Comparison of ENCODE assay signal across 11 cellular contexts in the genomic region with DNA sequence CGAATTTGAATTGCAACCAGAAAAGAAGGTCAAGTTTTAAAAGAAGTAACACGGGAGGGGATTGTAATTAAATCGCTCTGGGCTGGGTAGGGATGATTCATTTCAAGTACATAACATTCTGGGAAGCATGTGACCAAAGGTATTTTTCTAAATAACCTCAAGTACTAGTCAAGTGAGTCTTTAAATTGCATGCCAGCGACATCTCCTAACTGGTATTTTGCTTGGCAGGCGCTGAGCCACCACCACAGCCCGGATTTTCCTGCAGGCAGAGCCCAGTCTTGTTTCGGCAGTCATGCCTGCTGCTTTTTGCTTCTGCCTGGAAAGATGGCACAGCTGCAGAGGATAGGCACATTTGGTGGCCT. TPM values are rescaled to one million over a fixed set of nuclear protein-coding genes. Genes with fewer than 3 reads are reported as not detected.
DNase-seq lines count a peak whose midpoint lies in the region; ATAC-seq and TF ChIP-seq lines count a peak whose summit lies in the region.
"Had no signal": no experiment of that assay in that cellular context is flagged by ENCODE, and none has a peak within 500 bp of the region (broad histone marks: within the 10 kb centered on the region; RNA-seq: fewer than 3 reads in every experiment).

No MANE protein-coding gene starts in this region.

- no peak overlapping the region for H3K4me3 Mint-ChIP-seq in natural killer cell
- H3K4me3 Mint-ChIP-seq: activated CD8-positive, alpha-beta T cell treated with anti-CD3 and anti-CD28 coated beads, Interleukin-2, amount 10 ng/mL, durations not matched to agents 7 days and 5 days had no signal

- WGBS in testis, 2 donors: 79 to 85% methylated on average over 7 of the region's 7 CpGs

- H3K9me3 ChIP-seq in uterus (no peaks in the 10 kb centered on the region), testis (no peaks in the 10 kb centered on the region)

- no peaks in the 10 kb centered on the region for H3K36me3 Mint-ChIP-seq in natural killer cell

- H3K4me1 Mint-ChIP-seq in natural killer cell: no peaks in the 10 kb centered on the region

- intact Hi-C loops in natural killer cell (cut with micrococcal nuclease): no loop called here
- intact Hi-C loops in uterus (cut with DNase I; ENCODE audit: low total_unique reads): no loop called here
- intact Hi-C loops in testis (cut with DNase I; ENCODE audit: low total_unique reads): no loop called here

- H3K27me3 Mint-ChIP-seq in natural killer cell (ENCODE audit: low read depth in 2 of 2): peaks cover 0 to 3% of the 10 kb centered on the region in 2 donors

- no peaks in the 10 kb centered on the region for H3K4me1 ChIP-seq in uterus
- H3K4me1 ChIP-seq in testis: no peaks in the 10 kb centered on the region

- H3K27ac ChIP-seq in uterus: no peak overlapping the region
- no peak overlapping the region for H3K27ac ChIP-seq in testis

- TF ChIP-seq CTCF in foreskin fibroblast (IDR thresholded peaks at IDR 0.05; ENCODE audit: low read depth, low read length) (no peak), natural killer cell (IDR thresholded peaks at IDR 0.05) (no peak), uterus (IDR thresholded peaks at IDR 0.05) (no peak), testis (IDR thresholded peaks at IDR 0.05) (no peak)

- ATAC-seq in natural killer cell: no peak
- ATAC-seq: activated CD8-positive, alpha-beta T cell treated with anti-CD3 and anti-CD28 coated beads, Interleukin-2, amount 10 ng/mL, durations not matched to agents 7 days and 5 days had no signal

- H3K4me3 ChIP-seq in foreskin fibroblast (ENCODE audit: low read depth in 1 of 2, low read length in 2 of 2) (no peak overlapping the region), skeletal muscle cell (ENCODE audit: low read depth, low read length) (no peak overlapping the region), uterus (no peak overlapping the region), testis (no peak overlapping the region)

- no peak overlapping the region for H3K27ac Mint-ChIP-seq in natural killer cell
- H3K27ac Mint-ChIP-seq: activated CD8-positive, alpha-beta T cell treated with anti-CD3 and anti-CD28 coated beads, Interleukin-2, amount 10 ng/mL, durations not matched to agents 7 days and 5 days had no signal

- H3K36me3 ChIP-seq in uterus: no peaks in the 10 kb centered on the region
- no peaks in the 10 kb centered on the region for H3K36me3 ChIP-seq in testis (ENCODE audit: low read depth, missing control alignments)

- no peak for TF ChIP-seq POLR2A in uterus (IDR thresholded peaks at IDR 0.05)
- TF ChIP-seq POLR2A in testis (IDR thresholded peaks at IDR 0.05): no peak

- H3K27me3 ChIP-seq in uterus (no peaks in the 10 kb centered on the region), testis (no peaks in the 10 kb centered on the region)

- peak; percentile 89 for DNase-seq in H4 (ENCODE audit: low spot score)
- peak; percentile 81 for DNase-seq in SW480 (ENCODE audit: low spot score)
- peak; percentile 64 to 88 for DNase-seq in foreskin fibroblast
- peak; percentile 47 for DNase-seq in skeletal muscle cell (ENCODE audit: low read depth)
- DNase-seq in activated naive CD4-positive, alpha-beta T cell treated with Interleukin-2 at 50 U/mL for 16 hours: no peak
- no peak for DNase-seq in natural killer cell
- DNase-seq in uterus: no peak
- no peak for DNase-seq in testis
- DNase-seq: activated CD8-positive, alpha-beta T cell treated with anti-CD3 and anti-CD28 coated beads, Interleukin-2, amount 10 ng/mL, durations not matched to agents 7 days and 5 days; NCI-H524; stimulated activated CD4-positive, alpha-beta T cell treated with anti-CD3 and anti-CD28 coated beads, Interleukin-12 subunit alpha, Interleukin-12 subunit beta, amount 100 ng/mL, for 4 hours had no signal

- no peaks in the 10 kb centered on the region for H3K9me3 Mint-ChIP-seq in natural killer cell

RNA-seq across cellular contexts. Expression of gene NPAS2, which starts 33.7 kb away (rescaled TPM):
- total RNA-seq in H4 (2014; rRNA removed; shearing (Covaris generic)): 2.8 and 4.7 TPM in 2 replicates
- total RNA-seq in natural killer cell (not detected), uterus (10 to 100 TPM in 3 of 4 donors, 1 to 10 TPM in 1; 5.6 to 66.5 (median 24.9) TPM), testis (10 to 100 TPM; 46.7 to 64.2 TPM)
- polyA plus RNA-seq in testis (ENCODE audit: insufficient read depth, low read depth, low replicate concordance): 20.4 TPM

Comparison
In these comparisons a context has a peak if more than half of its experiments do, and no peak if none do; other contexts are left out.
1. DNase-seq: peak in H4 (single experiment), SW480 (single experiment), foreskin fibroblast (2 of 2) and skeletal muscle cell (single experiment); none in activated naive CD4-positive, alpha-beta T cell treated with Interleukin-2 at 50 U/mL for 16 hours (single experiment), natural killer cell (single experiment), uterus (0 of 2) and testis (single experiment).